9 cellular contexts compared by ENCODE assay signal in the genomic region with DNA sequence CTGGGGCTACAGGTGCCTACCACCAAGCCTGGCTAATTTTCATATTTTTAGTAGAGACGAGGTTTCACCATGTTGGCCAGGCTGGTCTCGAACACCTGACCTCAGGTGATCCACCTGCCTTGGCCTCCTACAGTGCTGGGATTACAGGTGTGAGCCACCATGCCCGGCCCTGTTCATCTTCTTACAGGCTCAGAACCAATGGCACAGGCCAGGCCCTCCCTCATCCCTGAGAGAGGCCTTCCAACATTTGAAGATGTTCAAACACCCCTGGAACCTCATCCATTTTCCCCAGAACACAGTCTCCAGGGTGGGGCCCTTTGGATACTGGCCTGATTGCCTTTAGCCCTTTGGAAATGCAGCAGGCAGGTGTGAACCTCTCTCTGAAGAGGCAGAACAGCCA. TPM values are rescaled to one million over a fixed set of nuclear protein-coding genes. Genes with fewer than 3 reads are reported as not detected.
DNase-seq lines count a peak whose midpoint lies in the region; ATAC-seq and TF ChIP-seq lines count a peak whose summit lies in the region.
"Not testable (repeated sequence)": the region's sequence is repeated elsewhere in the genome, so short reads cannot be mapped to it uniquely, and the experiment has no call there.
"Had no signal": no experiment of that assay in that cellular context is flagged by ENCODE, and none has a peak within 500 bp of the region (broad histone marks: within the 10 kb centered on the region; RNA-seq: fewer than 3 reads in every experiment).

No MANE protein-coding gene starts in this region.

- not testable (repeated sequence) for TF ChIP-seq CTCF in Calu3 (IDR thresholded peaks at IDR 0.05; ENCODE audit: unreplicated experiment); RWPE2 (IDR thresholded peaks at IDR 0.05; ENCODE audit: poor library complexity, severe bottlenecking); breast epithelium (IDR thresholded peaks at IDR 0.05); cardiac muscle cell (IDR thresholded peaks at IDR 0.05; ENCODE audit: low read depth, low read length); mesothelial cell of epicardium (IDR thresholded peaks at IDR 0.05; ENCODE audit: unreplicated experiment); prostate gland (IDR thresholded peaks at IDR 0.05); thoracic aorta (IDR thresholded peaks at IDR 0.05)

- WGBS in prostate gland: 88% methylated on average over 3 of the region's 3 CpGs

- not testable (repeated sequence) for H3K4me3 ChIP-seq in RWPE2 (ENCODE audit: severe bottlenecking); breast epithelium; cardiac muscle cell; prostate gland; thoracic aorta

- H3K36me3 ChIP-seq in RWPE2 (ENCODE audit: low read depth); breast epithelium; cardiac muscle cell; prostate gland; thoracic aorta: not testable (repeated sequence)

- H3K27ac Mint-ChIP-seq in Calu3 (ENCODE audit: unreplicated experiment): peak overlapping the region; percentile 86
- H3K27ac Mint-ChIP-seq in mesothelial cell of epicardium: peak overlapping the region; percentile 78

- H3K27me3 ChIP-seq in RWPE2 (ENCODE audit: insufficient read depth, poor library complexity, severe bottlenecking); breast epithelium; cardiac muscle cell; prostate gland (replicated peaks; ENCODE audit: insufficient read depth); thoracic aorta (replicated peaks; ENCODE audit: insufficient read depth): not testable (repeated sequence)

- peaks cover 12% of the 10 kb centered on the region for H3K27me3 Mint-ChIP-seq in Calu3 (ENCODE audit: unreplicated experiment)
- H3K27me3 Mint-ChIP-seq in mesothelial cell of epicardium (ENCODE audit: low read depth): not testable (repeated sequence)

- H3K27ac ChIP-seq in RWPE2 (ENCODE audit: poor library complexity, severe bottlenecking): peak overlapping the region; percentile 64
- peak overlapping the region; percentile 89 for H3K27ac ChIP-seq in breast epithelium
- H3K27ac ChIP-seq in cardiac muscle cell: peak overlapping the region; percentile 96
- H3K27ac ChIP-seq in prostate gland: peak overlapping the region; percentile 37 to 74
- H3K27ac ChIP-seq in thoracic aorta: peak overlapping the region; percentile 83 to 89

- CTCF ChIA-PET in Calu3 (lab: Charles Lee): interaction anchor here (0.6 to 1.2 kb wide), 4 partner anchors 23 to 95 kb away, joined by 3 to 7 read pairs (median 4); a partner anchor contains a TSS

- BruUV-seq in Calu3 (replicated peaks; lab: Mats Ljungman, UMichigan): not testable (repeated sequence)

- peaks cover 33% of the 10 kb centered on the region for H3K4me1 Mint-ChIP-seq in Calu3 (ENCODE audit: low read depth, unreplicated experiment)
- H3K4me1 Mint-ChIP-seq in mesothelial cell of epicardium: not testable (repeated sequence)

- intact Hi-C loops in Calu3 (cut with micrococcal nuclease; ENCODE audit: unreplicated experiment); breast epithelium (cut with DNase I; ENCODE audit: low total_unique reads): not testable (repeated sequence)
- intact Hi-C loops in prostate gland (cut with DNase I): loop anchor here (2.0 to 5.0 kb wide), 2 partner anchors 27 to 72 kb away; a partner anchor contains a TSS

- H3K4me1 ChIP-seq in RWPE2 (ENCODE audit: insufficient read depth, poor library complexity, severe bottlenecking): peaks cover 11% of the 10 kb centered on the region
- not testable (repeated sequence) for H3K4me1 ChIP-seq in breast epithelium; cardiac muscle cell (ENCODE audit: low read depth); prostate gland (replicated peaks)
- peaks cover 13 to 18% of the 10 kb centered on the region in 2 donors for H3K4me1 ChIP-seq in thoracic aorta (ENCODE audit: control insufficient read depth in 1 of 2, low read depth in 2 of 2)

- not testable (repeated sequence) for ATAC-seq in RWPE2 (ENCODE audit: low read depth); thoracic aorta (ENCODE audit: insufficient number of reproducible peaks, low FRiP score, low read depth)

- not testable (repeated sequence) for H3K9me3 ChIP-seq in RWPE2 (ENCODE audit: severe bottlenecking); breast epithelium; cardiac muscle cell (ENCODE audit: low read depth); prostate gland; thoracic aorta

- H3K9me3 Mint-ChIP-seq in Calu3 (ENCODE audit: low read depth, unreplicated experiment): not testable (repeated sequence)
- H3K9me3 Mint-ChIP-seq in mesothelial cell of epicardium: peaks cover 18% of the 10 kb centered on the region

- H3K4me3 Mint-ChIP-seq in Calu3 (ENCODE audit: low read depth, unreplicated experiment): peak overlapping the region; percentile 14
- not testable (repeated sequence) for H3K4me3 Mint-ChIP-seq in mesothelial cell of epicardium

- not testable (repeated sequence) for DNase-seq in Calu3; RWPE2 (ENCODE audit: low spot score); breast epithelium (ENCODE audit: low spot score in 2 of 2); cardiac muscle cell (ENCODE audit: low read depth in 1 of 2, low spot score in 1 of 2); mesothelial cell of epicardium (ENCODE audit: low spot score in 2 of 2, unreplicated experiment in 2 of 2); prostate gland (ENCODE audit: low spot score); thoracic aorta (ENCODE audit: low spot score)

- peaks cover 17% of the 10 kb centered on the region for H3K36me3 Mint-ChIP-seq in Calu3 (ENCODE audit: insufficient read depth, unreplicated experiment)
- not testable (repeated sequence) for H3K36me3 Mint-ChIP-seq in mesothelial cell of epicardium

- TF ChIP-seq POLR2A in breast epithelium (IDR thresholded peaks at IDR 0.05); prostate gland (IDR thresholded peaks at IDR 0.05): not testable (repeated sequence)

RNA-seq across cellular contexts. Expression of a gene that starts 23.2 kb away (rescaled TPM):
- total RNA-seq in Calu3 (2022) (not detected in 2 replicates), breast epithelium (under 1 TPM in 2 of 3 donors, not detected in 1; 0.73 to 0.98 TPM), cardiac muscle cell (0.63 and 2.1 TPM in 2 replicates), mesothelial cell of epicardium (0.91 to 1.4 TPM (median 1.1 TPM) in 3 replicates), prostate gland (1 to 10 TPM in 1 of 2 donors, under 1 TPM in 1; 0.59 to 2.3 TPM), thoracic aorta (not detected)
- 1.9 and 2.6 TPM in 2 replicates for polyA plus RNA-seq in cardiac muscle cell
- total RNA-seq: LHCN-M2 had no signal
- polyA plus RNA-seq: IgD-negative memory B cell had no signal

RNA-seq across cellular contexts. Expression of a gene that starts 27.6 kb away (rescaled TPM):
- 39.6 and 43.9 TPM in 2 replicates for total RNA-seq in Calu3 (2022)
- total RNA-seq in breast epithelium: 10 to 100 TPM; 44.2 to 64.1 (median 53.1) TPM
- 56.8 and 59.2 TPM in 2 replicates for total RNA-seq in cardiac muscle cell
- polyA plus RNA-seq in cardiac muscle cell: 40.4 and 41.9 TPM in 2 replicates
- 66.0 to 70.2 TPM (median 68.1 TPM) in 3 replicates for total RNA-seq in mesothelial cell of epicardium
- 10 to 100 TPM; 41.3 to 70.0 TPM for total RNA-seq in prostate gland
- 10 to 100 TPM; 60.2 to 73.4 TPM for total RNA-seq in thoracic aorta
